In the genomic region with DNA sequence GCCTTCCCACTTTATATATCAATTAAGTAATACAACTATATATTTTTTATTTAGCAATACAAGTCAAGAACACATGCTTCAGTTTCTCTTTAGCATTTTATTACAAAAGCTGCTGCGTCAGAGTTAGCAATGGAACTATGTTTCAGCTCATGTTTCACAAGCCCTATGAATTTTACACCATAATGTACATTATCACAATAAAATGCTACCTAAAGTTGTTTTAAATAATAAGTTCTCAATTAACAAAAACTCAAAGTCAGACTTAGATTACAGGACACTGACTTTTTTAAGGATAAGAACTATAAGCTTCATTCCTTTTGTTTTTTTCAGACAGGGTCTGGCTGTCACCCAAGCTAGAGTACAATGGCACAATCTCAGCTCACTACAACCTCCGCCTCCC, we compare ENCODE assay signal across 2 cellular contexts.
TF ChIP-seq lines count a peak whose summit lies in the region.

No MANE protein-coding gene starts in this region.

TF ChIP-seq in IMR-90, 13 proteins besides CTCF, POLR2A, EP300 and RAD21:
- TF ChIP-seq FOS (IDR thresholded peaks at IDR 0.05; ENCODE audit: low read depth, low read length) (no peak), BHLHE40 (IDR thresholded peaks at IDR 0.05; ENCODE audit: low read depth, low read length) (no peak), MAFK (IDR thresholded peaks at IDR 0.05; ENCODE audit: low read depth, low read length) (no peak)

TF ChIP-seq in K562, 482 proteins besides CTCF, POLR2A, EP300 and RAD21:
- TF ChIP-seq SMARCB1 (IDR thresholded peaks at IDR 0.05; ENCODE audit: insufficient read length, low read depth) (no peak), SIN3A (IDR thresholded peaks at IDR 0.05; ENCODE audit: borderline replicate concordance in 2 of 2, control insufficient read depth in 1 of 2, low read depth in 2 of 2, low read length in 2 of 2) (no peak), NFE2L1 (tag; IDR thresholded peaks at IDR 0.05; ENCODE audit: borderline replicate concordance, low read depth) (no peak), IFI16 (CRISPR knock-in tag; IDR thresholded peaks at IDR 0.05) (no peak), ZNF583 (CRISPR knock-in tag; IDR thresholded peaks at IDR 0.05) (no peak), ZFP1 (CRISPR knock-in tag; IDR thresholded peaks at IDR 0.05) (no peak), GABPB2 (CRISPR knock-in tag; conservative IDR thresholded peaks at IDR 0.05) (no peak), ZNF699 (CRISPR knock-in tag; IDR thresholded peaks at IDR 0.05; ENCODE audit: insufficient replicate concordance) (no peak)
